Comparison of ENCODE assay signal across 9 cellular contexts in genomic region chr17:29138184-29138955, GRCh38. TPM values are rescaled to one million over a fixed set of nuclear protein-coding genes. Genes with fewer than 3 reads are reported as not detected.
DNase-seq lines count a peak whose midpoint lies in the region; ATAC-seq, FAIRE-seq and TF ChIP-seq lines count a peak whose summit lies in the region.
"Had no signal": no experiment of that assay in that cellular context is flagged by ENCODE, and none has a peak within 500 bp of the region (broad histone marks: within the 10 kb centered on the region; RNA-seq: fewer than 3 reads in every experiment).

No MANE protein-coding gene starts in this region.

- no peak overlapping the region for H2BK120ac ChIP-seq in H1 (replicated peaks; ENCODE audit: low read depth, low read length)

- H3K27ac ChIP-seq in H1 (ENCODE audit: low read depth, low read length) = no peak overlapping the region

- TF ChIP-seq EP300 in H1 (IDR thresholded peaks at IDR 0.05; ENCODE audit: borderline replicate concordance in 1 of 2, low read depth in 2 of 2, low read length in 2 of 2) = no peak

- H2AK5ac ChIP-seq in H1 (ENCODE audit: low read depth, low read length) = no peak overlapping the region

- in situ Hi-C loops in G401 (cut with HindIII; ENCODE audit: low sequenced_read_pairs) = no loop called here

- peak overlapping the region; percentile 34; the same call in 1 of the 2 replicates for H2BK15ac ChIP-seq in H1 (ENCODE audit: low read length)

- peaks cover 13 to 34% (median 21%) of the 10 kb centered on the region in 4 experiments for H3K4me1 ChIP-seq in H1 (replicated peaks in 1 of 4; ENCODE audit: control insufficient read depth in 3 of 4, insufficient read depth in 4 of 4, low read length in 3 of 4)

- no peak overlapping the region for H3K14ac ChIP-seq in H1 (ENCODE audit: insufficient read length)

- peak overlapping the region; percentile 60; the same call in 1 of the 2 replicates for H2BK5ac ChIP-seq in H1 (ENCODE audit: low read depth, low read length)

- H3K36me3 Mint-ChIP-seq in T-helper 2 cell treated with Interferon-gamma antibody and Interleukin-4, amounts not matched to agents 5 μg/mL and 100 μg/mL, for 36 hours (ENCODE audit: low read depth) = peaks cover 25% of the 10 kb centered on the region

- H3K9ac ChIP-seq in H1 (replicated peaks in 1 of 4; ENCODE audit: extremely low read depth in 1 of 4, low read depth in 3 of 4, low read length in 3 of 4) = no peak overlapping the region

- no peaks in the 10 kb centered on the region for H3K79me2 ChIP-seq in H1 (ENCODE audit: control insufficient read depth in 1 of 2, insufficient read depth in 2 of 2, low read length in 2 of 2)

- DNase-seq in GM19239 (ENCODE audit: insufficient read length, low spot score) = no peak
- peak; percentile 80 for DNase-seq in T-helper 2 cell treated with Interferon-gamma antibody and Interleukin-4, amounts not matched to agents 5 μg/mL and 100 μg/mL, for 36 hours (ENCODE audit: low spot score)
- DNase-seq in H1 (ENCODE audit: low read depth in 1 of 2, low spot score in 2 of 2) = no peak
- peak; percentile 62 for DNase-seq in stimulated activated CD4-positive, alpha-beta T cell treated with anti-CD3 and anti-CD28 coated beads, Interleukin-4, amount 100 ng/mL, for 1 hour
- no peak for DNase-seq in NCI-H1436 (lab: John Stamatoyannopoulos, UW)
- no peak for DNase-seq in G401 (ENCODE audit: low spot score)
- DNase-seq in left lobe of liver (ENCODE audit: low spot score) = no peak

- H3K4me3 ChIP-seq in H1 (ENCODE audit: extremely low read depth in 1 of 4, insufficient read depth in 2 of 4, low read depth in 3 of 4, low read length in 4 of 4) = no peak overlapping the region

- H3K4me3 Mint-ChIP-seq in T-helper 2 cell treated with Interferon-gamma antibody and Interleukin-4, amounts not matched to agents 5 μg/mL and 100 μg/mL, for 36 hours = peak overlapping the region; percentile 94

- H4K20me1 ChIP-seq in H1 (replicated peaks in 1 of 2; ENCODE audit: control insufficient read depth in 1 of 2, insufficient read depth in 2 of 2, low read length in 2 of 2) = peaks cover 0 to 9% of the 10 kb centered on the region in 2 experiments

- no peaks in the 10 kb centered on the region for H3K9me3 ChIP-seq in H1 (ENCODE audit: insufficient read depth in 2 of 2, low read depth in 1 of 2, low read length in 1 of 2)

- TF ChIP-seq RAD21 in H1 (IDR thresholded peaks at IDR 0.05 in 1 of 2, conservative IDR thresholded peaks at IDR 0.05 in 1 of 2; ENCODE audit: low read depth in 2 of 2, low read length in 2 of 2) = no peak

- no peak overlapping the region for H4K8ac ChIP-seq in H1 (ENCODE audit: extremely low read depth, insufficient read depth, low read length)

- H3K9me3 Mint-ChIP-seq in T-helper 2 cell treated with Interferon-gamma antibody and Interleukin-4, amounts not matched to agents 5 μg/mL and 100 μg/mL, for 36 hours = no peaks in the 10 kb centered on the region

- TF ChIP-seq POLR2A in H1 (IDR thresholded peaks at IDR 0.05; ENCODE audit: control extremely low read depth in 1 of 2, low read depth in 2 of 2, low read length in 2 of 2) = no peak

- ATAC-seq in HG03460 (IDR thresholded peaks at IDR 0.05; ENCODE audit: unreplicated experiment) = no peak
- no peak for ATAC-seq in left lobe of liver

- H3K4me2 ChIP-seq in H1 (ENCODE audit: insufficient read depth in 1 of 2, low read depth in 2 of 2, low read length in 2 of 2) = no peak overlapping the region; a peak in 1 of 4 replicates

- H3K27ac Mint-ChIP-seq in T-helper 2 cell treated with Interferon-gamma antibody and Interleukin-4, amounts not matched to agents 5 μg/mL and 100 μg/mL, for 36 hours = peak overlapping the region; percentile 99

- 0 out of 2 replicates have a peak, but pooled peaks cover 2% of the 10 kb centered on the region for H3K23me2 ChIP-seq in H1 (ENCODE audit: low read depth, low read length)

- H3K56ac ChIP-seq in H1 (replicated peaks; ENCODE audit: insufficient read length, low read depth, low read length) = no peak overlapping the region

- peak; percentile 80 for FAIRE-seq in GM19239 (lab: Jason Lieb, UNC)
- no peak for FAIRE-seq in H1 (lab: Jason Lieb, UNC)
- FAIRE-seq: islet of Langerhans had no signal

- no peak overlapping the region for H2BK20ac ChIP-seq in H1 (ENCODE audit: low read length)

- CTCF ChIA-PET in H1 (lab: Charles Lee; ENCODE audit: partially characterized antibody) = interaction anchor here (0.6 to 34.4 kb wide), 9 partner anchors 10 to 160 kb away, joined by 3 to 731 read pairs (median 4); partner anchors contain the start of gene MYO18A

- WGBS in H1 (ENCODE audit: extremely low coverage in 1 of 2, insufficient coverage in 1 of 2, insufficient read length in 1 of 2, insufficient replicate concordance in 2 of 2, low coverage in 1 of 2, low lambda C conversion rate in 2 of 2, missing lambda C conversion rate in 1 of 2), 2 experiments = 86% methylated on average over 13 of the region's 13 CpGs; no CpG with 5 or more reads in 1 of the 2 experiments

- H3K79me1 ChIP-seq in H1 (ENCODE audit: low read depth, low read length) = peaks cover under 1% of the 10 kb centered on the region

- no peak overlapping the region for H4K91ac ChIP-seq in H1 (replicated peaks; ENCODE audit: insufficient read length, low read length)

- no peaks in the 10 kb centered on the region for H3K27me3 Mint-ChIP-seq in T-helper 2 cell treated with Interferon-gamma antibody and Interleukin-4, amounts not matched to agents 5 μg/mL and 100 μg/mL, for 36 hours (ENCODE audit: low read depth)

- POLR2A ChIA-PET in H1 (lab: Charles Lee; ENCODE audit: partially characterized antibody) = interaction anchor here (0.6 to 2.3 kb wide), 5 partner anchors 8 to 247 kb away, joined by 3 to 6 read pairs (median 3); partner anchors contain the start of gene NUFIP2

- H2AFZ ChIP-seq in H1 (ENCODE audit: low read length) = no peak overlapping the region

- no peak overlapping the region for H3K23ac ChIP-seq in H1 (ENCODE audit: insufficient read length)

- H3K36me3 ChIP-seq in H1 (ENCODE audit: control insufficient read depth in 2 of 4, insufficient read depth in 4 of 4, low read length in 3 of 4) = no peaks in the 10 kb centered on the region

- no peaks in the 10 kb centered on the region for H3K27me3 ChIP-seq in H1 (replicated peaks in 1 of 4; ENCODE audit: control insufficient read depth in 3 of 4, extremely low read depth in 1 of 4, insufficient read depth in 3 of 4, low read length in 3 of 4)

- H3K4ac ChIP-seq in H1 (replicated peaks; ENCODE audit: insufficient read length, low read depth, low read length) = no peak overlapping the region

- no peak overlapping the region; the same call in 1 of the 2 replicates for H3K18ac ChIP-seq in H1 (ENCODE audit: extremely low read depth, low read length)

- peak overlapping the region; percentile 68; the same call in 1 of the 2 replicates for H2BK12ac ChIP-seq in H1 (ENCODE audit: low read depth, low read length)

- peaks cover 48% of the 10 kb centered on the region for H3K4me1 Mint-ChIP-seq in T-helper 2 cell treated with Interferon-gamma antibody and Interleukin-4, amounts not matched to agents 5 μg/mL and 100 μg/mL, for 36 hours (ENCODE audit: low read depth)

- TF ChIP-seq CTCF in H1 (IDR thresholded peaks at IDR 0.05; ENCODE audit: control extremely low read depth in 1 of 3, insufficient read depth in 1 of 3, low read depth in 1 of 3, low read length in 3 of 3) = no peak

- H4K5ac ChIP-seq in H1 (ENCODE audit: insufficient read length, low read depth, low read length) = no peak overlapping the region

TF ChIP-seq in H1, 55 proteins besides CTCF, POLR2A, EP300 and RAD21:
- no peak for TF ChIP-seq HDAC6 (IDR thresholded peaks at IDR 0.05; ENCODE audit: low read depth, low read length)
- TF ChIP-seq E2F6 (IDR thresholded peaks at IDR 0.05) = 0 out of 2 replicates have a peak, but pooled peaks have one; percentile 13
- no peak for TF ChIP-seq SP1 (IDR thresholded peaks at IDR 0.05; ENCODE audit: low read depth, low read length)
- TF ChIP-seq GABPA (IDR thresholded peaks at IDR 0.05; ENCODE audit: borderline replicate concordance, insufficient read depth, low read length) = no peak
TF ChIP-seq in H1: peak in this region for 1.

RNA-seq across cellular contexts. Expression of gene MYO18A, which starts 41.8 kb away (rescaled TPM):
- 36.6 and 43.8 TPM in 2 replicates for total RNA-seq in H1 (2021; fragmentation: NEBNext Ultra II Directional; extraction: Animal tissue kit (Norgen Biotek cat#: 25700))
- 7.6 and 10.1 TPM in 2 replicates for polyA plus RNA-seq in H1 (2011; rRNA removed)
- polyA plus RNA-seq in H1 (2011; cell fraction: cytosol; rRNA removed) = 9.6 TPM
- 51.6 TPM for polyA plus RNA-seq in H1 (2011; cell fraction: nucleus; rRNA removed)
- polyA plus RNA-seq in H1 (2012, experiment 1 of 2) = 31.9 to 40.0 TPM (median 35.1 TPM) in 4 replicates
- 14.2 TPM for polyA plus RNA-seq in H1 (2012, experiment 2 of 2)
- polyA plus RNA-seq in H1 (2013, experiment 1 of 2) = 19.0 TPM
- polyA plus RNA-seq in H1 (2013, experiment 2 of 2) = 17.7 TPM
- 23.8 and 33.3 TPM in 2 replicates for polyA minus RNA-seq in H1 (2011; rRNA and poly(A)+ RNA removed)
- polyA minus RNA-seq in H1 (2011; cell fraction: cytosol; rRNA and poly(A)+ RNA removed) = 17.5 TPM
- 36.3 TPM for polyA minus RNA-seq in H1 (2011; cell fraction: nucleus; rRNA and poly(A)+ RNA removed)
- total RNA-seq in G401 (2014; rRNA removed; shearing (Covaris generic)) = 26.0 and 42.1 TPM in 2 replicates
- 109 TPM for total RNA-seq in left lobe of liver

Comparison
In these comparisons a context has a peak if more than half of its experiments do, and no peak if none do; other contexts are left out.
1. DNase-seq: peak in T-helper 2 cell treated with Interferon-gamma antibody and Interleukin-4, amounts not matched to agents 5 μg/mL and 100 μg/mL, for 36 hours (single experiment) and stimulated activated CD4-positive, alpha-beta T cell treated with anti-CD3 and anti-CD28 coated beads, Interleukin-4, amount 100 ng/mL, for 1 hour (single experiment); none in GM19239 (single experiment), H1 (0 of 2), NCI-H1436 (single experiment), G401 (single experiment) and left lobe of liver (single experiment).